In the genomic region with DNA sequence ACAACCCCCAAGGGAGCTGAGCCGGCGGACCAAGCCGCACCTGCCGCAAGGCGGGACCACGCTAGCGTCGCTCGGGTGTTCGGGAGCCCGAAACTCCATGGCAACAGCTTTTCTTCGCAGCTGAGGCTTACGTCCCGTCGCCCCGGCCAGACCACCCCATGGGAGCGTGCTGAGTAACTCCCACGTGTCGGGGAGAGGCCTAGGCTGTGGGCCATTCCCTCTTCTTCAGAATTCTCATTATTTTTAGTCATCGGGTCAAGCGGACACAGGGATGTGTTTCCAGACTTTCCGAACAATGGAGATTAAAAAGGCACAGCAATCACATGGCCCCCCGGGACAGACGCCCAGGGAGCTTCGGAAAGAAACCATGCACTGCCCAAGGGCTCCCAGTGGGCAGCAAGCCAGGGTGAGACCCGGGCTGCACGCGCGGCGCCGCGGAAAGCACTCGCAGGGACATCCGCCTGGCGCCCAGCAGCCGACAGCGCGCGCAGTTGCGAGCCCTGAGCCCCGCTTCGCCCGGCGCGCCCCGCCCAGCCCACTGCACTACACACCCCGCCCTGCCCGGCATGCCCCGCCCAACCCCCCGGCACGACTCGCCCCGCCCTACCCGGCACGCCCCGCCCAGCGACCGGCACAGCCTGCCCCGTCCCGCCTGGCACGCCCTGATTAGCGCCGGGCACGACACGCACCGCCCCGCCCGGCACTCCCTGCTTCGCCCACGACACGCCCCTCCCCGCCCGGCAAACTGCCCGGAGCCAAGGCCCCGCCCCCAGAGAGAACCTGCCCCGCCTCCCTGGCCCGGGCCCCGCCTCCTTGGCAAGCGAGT, we compare ENCODE assay signal across 1 cellular context.
TF ChIP-seq lines count a peak whose summit lies in the region.

No MANE protein-coding gene starts in this region.

TF ChIP-seq in HepG2, 621 proteins besides CTCF, POLR2A, EP300 and RAD21 (continued from another document and continues in another):
- TF ChIP-seq, protein P1, sequence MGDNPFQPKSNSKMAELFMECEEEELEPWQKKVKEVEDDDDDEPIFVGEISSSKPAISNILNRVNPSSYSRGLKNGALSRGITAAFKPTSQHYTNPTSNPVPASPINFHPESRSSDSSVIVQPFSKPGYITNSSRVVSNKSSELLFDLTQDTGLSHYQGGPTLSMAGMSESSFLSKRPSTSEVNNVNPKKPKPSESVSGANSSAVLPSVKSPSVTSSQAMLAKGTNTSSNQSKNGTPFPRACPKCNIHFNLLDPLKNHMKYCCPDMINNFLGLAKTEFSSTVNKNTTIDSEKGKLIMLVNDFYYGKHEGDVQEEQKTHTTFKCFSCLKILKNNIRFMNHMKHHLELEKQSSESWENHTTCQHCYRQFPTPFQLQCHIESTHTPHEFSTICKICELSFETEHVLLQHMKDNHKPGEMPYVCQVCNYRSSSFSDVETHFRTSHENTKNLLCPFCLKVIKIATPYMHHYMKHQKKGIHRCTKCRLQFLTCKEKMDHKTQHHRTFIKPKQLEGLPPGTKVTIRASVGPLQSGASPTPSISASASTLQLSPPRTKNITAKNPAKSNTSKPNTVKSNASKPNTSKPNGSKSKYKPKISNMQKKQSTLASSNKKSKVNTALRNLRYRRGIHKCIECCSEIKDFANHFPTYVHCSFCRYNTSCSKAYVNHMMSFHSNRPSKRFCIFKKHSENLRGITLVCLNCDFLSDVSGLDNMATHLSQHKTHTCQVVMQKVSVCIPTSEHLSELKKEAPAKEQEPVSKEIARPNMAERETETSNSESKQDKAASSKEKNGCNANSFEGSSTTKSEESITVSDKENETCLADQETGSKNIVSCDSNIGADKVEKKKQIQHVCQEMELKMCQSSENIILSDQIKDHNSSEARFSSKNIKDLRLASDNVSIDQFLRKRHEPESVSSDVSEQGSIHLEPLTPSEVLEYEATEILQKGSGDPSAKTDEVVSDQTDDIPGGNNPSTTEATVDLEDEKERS (CRISPR knock-in tag; IDR thresholded peaks at IDR 0.05) = peak; percentile 65; the same call in 1 of the 2 replicates
- no peak for TF ChIP-seq ZNF382 (CRISPR knock-in tag; IDR thresholded peaks at IDR 0.05; ENCODE audit: borderline replicate concordance)
- TF ChIP-seq, protein P2, sequence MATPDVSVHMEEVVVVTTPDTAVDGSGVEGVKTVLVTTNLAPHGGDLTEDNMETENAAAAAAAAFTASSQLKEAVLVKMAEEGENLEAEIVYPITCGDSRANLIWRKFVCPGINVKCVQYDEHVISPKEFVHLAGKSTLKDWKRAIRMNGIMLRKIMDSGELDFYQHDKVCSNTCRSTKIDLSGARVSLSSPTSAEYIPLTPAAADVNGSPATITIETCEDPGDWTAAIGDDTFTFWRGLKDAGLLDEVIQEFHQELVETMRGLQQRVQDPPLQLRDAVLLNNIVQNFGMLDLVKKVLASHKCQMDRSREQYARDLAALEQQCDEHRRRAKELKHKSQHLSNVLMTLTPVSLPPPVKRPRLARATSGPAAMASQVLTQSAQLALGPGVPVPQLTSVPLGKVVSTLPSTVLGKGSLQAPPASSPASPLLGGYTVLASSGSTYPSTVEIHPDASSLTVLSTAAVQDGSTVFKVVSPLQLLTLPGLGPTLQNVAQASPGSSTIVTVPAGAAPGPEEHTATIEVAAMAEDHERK (CRISPR knock-in tag; IDR thresholded peaks at IDR 0.05; ENCODE audit: low read depth) = no peak
- TF ChIP-seq MAZ (IDR thresholded peaks at IDR 0.05; ENCODE audit: borderline replicate concordance, low read depth, low read length) = peak; percentile 67; the same call in 1 of the 2 replicates
- TF ChIP-seq MAZ (CRISPR knock-in tag; IDR thresholded peaks at IDR 0.05; ENCODE audit: low read depth) = no peak
- peak; percentile 68; the same call in 1 of the 2 replicates for TF ChIP-seq LBX2 (CRISPR knock-in tag; IDR thresholded peaks at IDR 0.05; ENCODE audit: borderline replicate concordance)
- TF ChIP-seq ZFYVE20 (CRISPR knock-in tag; IDR thresholded peaks at IDR 0.05; ENCODE audit: borderline replicate concordance, low read depth) = no peak
- no peak for TF ChIP-seq NFE2L2 (IDR thresholded peaks at IDR 0.05; ENCODE audit: low read length)
- no peak for TF ChIP-seq RORA (CRISPR knock-in tag; IDR thresholded peaks at IDR 0.05)
- TF ChIP-seq ZBTB33 (CRISPR knock-in tag; IDR thresholded peaks at IDR 0.05) = 0 out of 2 replicates have a peak, but pooled peaks have one; percentile 7
- TF ChIP-seq ZNF704 (CRISPR knock-in tag; IDR thresholded peaks at IDR 0.05; ENCODE audit: borderline replicate concordance) = 0 out of 2 replicates have a peak, but pooled peaks have one; percentile 26
- TF ChIP-seq PRMT3 (CRISPR knock-in tag; IDR thresholded peaks at IDR 0.05; ENCODE audit: borderline replicate concordance, low read depth) = no peak
- TF ChIP-seq ISL2 (CRISPR knock-in tag; IDR thresholded peaks at IDR 0.05) = no peak
- TF ChIP-seq ZSCAN12 (CRISPR knock-in tag; IDR thresholded peaks at IDR 0.05) = 0 out of 2 replicates have a peak, but pooled peaks have one; percentile 37
- no peak for TF ChIP-seq REXO4 (CRISPR knock-in tag; IDR thresholded peaks at IDR 0.05; ENCODE audit: borderline replicate concordance)
- TF ChIP-seq TSC22D2 (CRISPR knock-in tag; IDR thresholded peaks at IDR 0.05; ENCODE audit: borderline replicate concordance) = no peak
- no peak for TF ChIP-seq ADNP (CRISPR knock-in tag; IDR thresholded peaks at IDR 0.05)
- TF ChIP-seq ELK4 (CRISPR knock-in tag; IDR thresholded peaks at IDR 0.05; ENCODE audit: borderline replicate concordance) = no peak
- no peak for TF ChIP-seq ZNF230 (CRISPR knock-in tag; IDR thresholded peaks at IDR 0.05)
- TF ChIP-seq ZNF354B (CRISPR knock-in tag; IDR thresholded peaks at IDR 0.05) = no peak
- no peak for TF ChIP-seq ZNF841 (CRISPR knock-in tag; IDR thresholded peaks at IDR 0.05; ENCODE audit: borderline replicate concordance)
- no peak for TF ChIP-seq NR1H2 (CRISPR knock-in tag; IDR thresholded peaks at IDR 0.05; ENCODE audit: borderline replicate concordance, low read depth)
- peak; percentile 73; the same call in 1 of the 2 replicates for TF ChIP-seq ZNF749 (CRISPR knock-in tag; IDR thresholded peaks at IDR 0.05; ENCODE audit: borderline replicate concordance)
- TF ChIP-seq PRPF4 (IDR thresholded peaks at IDR 0.05; ENCODE audit: low read depth, low read length, poor library complexity, severe bottlenecking) = no peak
- no peak for TF ChIP-seq TEAD2 (CRISPR knock-in tag; IDR thresholded peaks at IDR 0.05)
- no peak for TF ChIP-seq HMG20B (CRISPR knock-in tag; conservative IDR thresholded peaks at IDR 0.05)
- no peak; the same call in 1 of the 2 replicates for TF ChIP-seq ELF3 (CRISPR knock-in tag; IDR thresholded peaks at IDR 0.05)
- TF ChIP-seq SNAI1 (CRISPR knock-in tag; IDR thresholded peaks at IDR 0.05; ENCODE audit: borderline replicate concordance) = peak; percentile 28; the same call in 1 of the 2 replicates
- TF ChIP-seq ZNF878 (CRISPR knock-in tag; IDR thresholded peaks at IDR 0.05) = no peak
- TF ChIP-seq TCF7 (IDR thresholded peaks at IDR 0.05; ENCODE audit: low read depth) = no peak
- TF ChIP-seq SMYD3 (CRISPR knock-in tag; IDR thresholded peaks at IDR 0.05) = no peak
- no peak for TF ChIP-seq GATA4 (IDR thresholded peaks at IDR 0.05; ENCODE audit: borderline replicate concordance, low read depth)
- TF ChIP-seq HOXD1 (CRISPR knock-in tag; IDR thresholded peaks at IDR 0.05) = no peak
- no peak for TF ChIP-seq ARID5B (CRISPR knock-in tag; IDR thresholded peaks at IDR 0.05)
- peak; percentile 12 for TF ChIP-seq TEAD3 (CRISPR knock-in tag; optimal IDR thresholded peaks at IDR 0.05; ENCODE audit: borderline replicate concordance)
- no peak for TF ChIP-seq TCF12 (IDR thresholded peaks at IDR 0.05)
- TF ChIP-seq TCF12 (CRISPR knock-in tag; IDR thresholded peaks at IDR 0.05) = no peak
- TF ChIP-seq ASH2L (IDR thresholded peaks at IDR 0.05; ENCODE audit: insufficient read length, low read depth, low read length) = peak; percentile 55
- TF ChIP-seq ZNF589 (CRISPR knock-in tag; conservative IDR thresholded peaks at IDR 0.05) = 0 out of 2 replicates have a peak, but pooled peaks have one; percentile 23
- TF ChIP-seq, protein P3, sequence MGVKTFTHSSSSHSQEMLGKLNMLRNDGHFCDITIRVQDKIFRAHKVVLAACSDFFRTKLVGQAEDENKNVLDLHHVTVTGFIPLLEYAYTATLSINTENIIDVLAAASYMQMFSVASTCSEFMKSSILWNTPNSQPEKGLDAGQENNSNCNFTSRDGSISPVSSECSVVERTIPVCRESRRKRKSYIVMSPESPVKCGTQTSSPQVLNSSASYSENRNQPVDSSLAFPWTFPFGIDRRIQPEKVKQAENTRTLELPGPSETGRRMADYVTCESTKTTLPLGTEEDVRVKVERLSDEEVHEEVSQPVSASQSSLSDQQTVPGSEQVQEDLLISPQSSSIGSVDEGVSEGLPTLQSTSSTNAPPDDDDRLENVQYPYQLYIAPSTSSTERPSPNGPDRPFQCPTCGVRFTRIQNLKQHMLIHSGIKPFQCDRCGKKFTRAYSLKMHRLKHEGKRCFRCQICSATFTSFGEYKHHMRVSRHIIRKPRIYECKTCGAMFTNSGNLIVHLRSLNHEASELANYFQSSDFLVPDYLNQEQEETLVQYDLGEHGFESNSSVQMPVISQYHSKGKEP (CRISPR knock-in tag; IDR thresholded peaks at IDR 0.05) = no peak
- TF ChIP-seq CCDC6 (CRISPR knock-in tag; IDR thresholded peaks at IDR 0.05) = no peak
- no peak for TF ChIP-seq ZNF235 (CRISPR knock-in tag; IDR thresholded peaks at IDR 0.05; ENCODE audit: borderline replicate concordance)
- 0 out of 2 replicates have a peak, but pooled peaks have one; percentile 14 for TF ChIP-seq ZNF160 (CRISPR knock-in tag; IDR thresholded peaks at IDR 0.05)
- TF ChIP-seq ZNF543 (CRISPR knock-in tag; IDR thresholded peaks at IDR 0.05) = no peak
- TF ChIP-seq ZBTB26 (CRISPR knock-in tag; IDR thresholded peaks at IDR 0.05; ENCODE audit: borderline replicate concordance) = no peak
